ENCODE assay signal across 12 cellular contexts in genomic region chr16:85924675-85925074, GRCh38. TPM values are rescaled to one million over a fixed set of nuclear protein-coding genes. Genes with fewer than 3 reads are reported as not detected.
DNase-seq lines count a peak whose midpoint lies in the region; ATAC-seq and TF ChIP-seq lines count a peak whose summit lies in the region.
"Had no signal": no experiment of that assay in that cellular context is flagged by ENCODE, and none has a peak within 500 bp of the region (broad histone marks: within the 10 kb centered on the region; RNA-seq: fewer than 3 reads in every experiment).

No MANE protein-coding gene starts in this region.

- H3K4me1 Mint-ChIP-seq in activated CD4-positive, alpha-beta T cell treated with anti-CD3 and anti-CD28 coated beads, Interleukin-2, amount 10 ng/mL, durations not matched to agents 24 days and 14 days: peaks cover 33% of the 10 kb centered on the region

- ATAC-seq in foreskin keratinocyte: no peak
- peak; percentile 70 for ATAC-seq in stimulated activated naive CD8-positive, alpha-beta T cell treated with anti-CD3 and anti-CD28 coated beads, Interleukin-15, Interleukin-2, amounts not matched to agents 100 U/mL and 50 U/mL, for 24 hours

- H3K27ac Mint-ChIP-seq in activated CD4-positive, alpha-beta T cell treated with anti-CD3 and anti-CD28 coated beads, Interleukin-2, amount 10 ng/mL, durations not matched to agents 24 days and 14 days: peak overlapping the region; percentile 92

- H3K27me3 Mint-ChIP-seq in activated CD4-positive, alpha-beta T cell treated with anti-CD3 and anti-CD28 coated beads, Interleukin-2, amount 10 ng/mL, durations not matched to agents 24 days and 14 days: no peaks in the 10 kb centered on the region

- H3K27ac ChIP-seq in foreskin keratinocyte: no peak overlapping the region
- H3K27ac ChIP-seq: SK-N-MC had no signal

- DNase-seq in activated T-cell treated with anti-CD3 and anti-CD28 coated beads for 48 hours (ENCODE audit: low read depth) (peak; percentile 34), foreskin keratinocyte (peak; percentile 2 to 22), ureter (ENCODE audit: low spot score) (no peak), SKM-1 treated with dmso at 0.1 percent for 144 hours (lab: John Stamatoyannopoulos, UW; ENCODE audit: unreplicated experiment) (no peak), NCI-H446 (lab: John Stamatoyannopoulos, UW) (no peak)
- DNase-seq in activated T-cell treated with anti-CD3 and anti-CD28 coated beads, Interleukin-2, amount 50 U/mL, for 1 hour: no peak
- no peak for DNase-seq in activated CD4-positive, alpha-beta T cell treated with anti-CD3 and anti-CD28 coated beads, Interleukin-2, amount 10 ng/mL, durations not matched to agents 24 days and 14 days
- DNase-seq in stimulated activated naive CD8-positive, alpha-beta T cell treated with anti-CD3 and anti-CD28 coated beads, Interleukin-15, Interleukin-2, amounts not matched to agents 100 U/mL and 50 U/mL, for 24 hours: no peak
- DNase-seq: GDM1, KBM-7 had no signal

- H3K4me1 ChIP-seq in foreskin keratinocyte: no peaks in the 10 kb centered on the region

- H3K27me3 ChIP-seq in foreskin keratinocyte: no peaks in the 10 kb centered on the region

- H3K9me3 Mint-ChIP-seq in activated CD4-positive, alpha-beta T cell treated with anti-CD3 and anti-CD28 coated beads, Interleukin-2, amount 10 ng/mL, durations not matched to agents 24 days and 14 days: no peaks in the 10 kb centered on the region
- H3K9me3 Mint-ChIP-seq: central memory CD8-positive, alpha-beta T cell had no signal

- intact Hi-C loops in activated CD4-positive, alpha-beta T cell treated with anti-CD3 and anti-CD28 coated beads, Interleukin-2, amount 10 ng/mL, durations not matched to agents 24 days and 14 days (cut with micrococcal nuclease): loop anchor here (1.0 kb wide), 1 partner anchor 12 kb away; no protein-coding TSS in a partner anchor

- peak overlapping the region; percentile 44 for H3K4me3 Mint-ChIP-seq in activated CD4-positive, alpha-beta T cell treated with anti-CD3 and anti-CD28 coated beads, Interleukin-2, amount 10 ng/mL, durations not matched to agents 24 days and 14 days
- H3K4me3 Mint-ChIP-seq: central memory CD8-positive, alpha-beta T cell had no signal

- no peak for TF ChIP-seq CTCF in foreskin keratinocyte (conservative IDR thresholded peaks at IDR 0.05)

- H3K36me3 Mint-ChIP-seq in activated CD4-positive, alpha-beta T cell treated with anti-CD3 and anti-CD28 coated beads, Interleukin-2, amount 10 ng/mL, durations not matched to agents 24 days and 14 days (ENCODE audit: low read depth): peaks cover 31% of the 10 kb centered on the region

RNA-seq across cellular contexts. Expression of gene IRF8, which starts 25.7 kb away (rescaled TPM):
- 235 and 248 TPM in 2 replicates for total RNA-seq in activated CD4-positive, alpha-beta T cell treated with anti-CD3 and anti-CD28 coated beads, Interleukin-2, amount 10 ng/mL, durations not matched to agents 24 days and 14 days
- not detected in 2 replicates for total RNA-seq in foreskin keratinocyte
- polyA plus RNA-seq in foreskin keratinocyte: not detected in 2 replicates
- 9.5 TPM for total RNA-seq in ureter

Comparison
In these comparisons a context has a peak if more than half of its experiments do, and no peak if none do; other contexts are left out.
1. DNase-seq: peak in activated T-cell treated with anti-CD3 and anti-CD28 coated beads for 48 hours (single experiment) and foreskin keratinocyte (2 of 2); none in activated T-cell treated with anti-CD3 and anti-CD28 coated beads, Interleukin-2, amount 50 U/mL, for 1 hour (single experiment), activated CD4-positive, alpha-beta T cell treated with anti-CD3 and anti-CD28 coated beads, Interleukin-2, amount 10 ng/mL, durations not matched to agents 24 days and 14 days (single experiment), stimulated activated naive CD8-positive, alpha-beta T cell treated with anti-CD3 and anti-CD28 coated beads, Interleukin-15, Interleukin-2, amounts not matched to agents 100 U/mL and 50 U/mL, for 24 hours (single experiment), ureter (single experiment), SKM-1 treated with dmso at 0.1 percent for 144 hours (single experiment) and NCI-H446 (0 of 2).
2. RNA of gene IRF8, which starts 25.7 kb away (total RNA-seq): 235 to 248 TPM in activated CD4-positive, alpha-beta T cell treated with anti-CD3 and anti-CD28 coated beads, Interleukin-2, amount 10 ng/mL, durations not matched to agents 24 days and 14 days; 9.5 TPM in ureter (single experiment) and not detected in foreskin keratinocyte; every median in the first group is over 10 times any median in the second.